In genomic region chr1:51829058-51829457, GRCh38 we compare ENCODE assay signal across 32 cellular contexts. TPM values are rescaled to one million over a fixed set of nuclear protein-coding genes. Genes with fewer than 3 reads are reported as not detected.
A peak's percentile ranks its signal among the peaks of the same experiment; 100 is the strongest.
DNase-seq lines count a peak whose midpoint lies in the region; ATAC-seq and TF ChIP-seq lines count a peak whose summit lies in the region.
"Had no signal": no experiment of that assay in that cellular context is flagged by ENCODE, and none has a peak within 500 bp of the region (broad histone marks: within the 10 kb centered on the region; RNA-seq: fewer than 3 reads in every experiment).

No MANE protein-coding gene starts in this region.

- H3K36me3 ChIP-seq in MG63 = peaks cover 59% of the 10 kb centered on the region
- H3K36me3 ChIP-seq in adrenal gland (replicated peaks in 1 of 2) = peaks cover 0 to 34% of the 10 kb centered on the region in 2 donors
- H3K36me3 ChIP-seq: uterus had no signal

- H3K4me1 ChIP-seq in adrenal gland (replicated peaks in 1 of 2) = no peaks in the 10 kb centered on the region
- H3K4me1 ChIP-seq: esophagus muscularis mucosa, testis, uterus had no signal

- TF ChIP-seq CTCF in retinal pigment epithelial cell (conservative IDR thresholded peaks at IDR 0.05; ENCODE audit: low read depth, low read length) (no peak), adrenal gland (IDR thresholded peaks at IDR 0.05) (no peak)

- DNase-seq in DMS53 (lab: John Stamatoyannopoulos, UW) = peak; percentile 60
- no peak for DNase-seq in DMS53 treated with DMSO at 0.1 percent for 48 hours (lab: John Stamatoyannopoulos, UW; ENCODE audit: unreplicated experiment)
- peak; percentile 21 for DNase-seq in MG63
- peak; percentile 16 for DNase-seq in retinal pigment epithelial cell (ENCODE audit: low read depth)
- no peak for DNase-seq in adrenal gland
- no peak for DNase-seq in germinal center (ENCODE audit: low spot score)
- DNase-seq: activated CD4-positive, alpha-beta memory T cell treated with anti-CD3 and anti-CD28 coated beads, Interleukin-2, amount 10 ng/mL, durations not matched to agents 7 days and 5 days; AML-193; anterior cingulate cortex; CD4-positive, alpha-beta memory T cell; effector memory CD8-positive, alpha-beta T cell; GDM1; H7; hypothalamus; KG1; midbrain; NCI-H1694 treated with DMSO at 0.1 percent for 48 hours; NCI-H446; NCI-H774; stimulated activated naive CD8-positive, alpha-beta T cell treated with anti-CD3 and anti-CD28 coated beads, Interleukin-15, Interleukin-2, amounts not matched to agents 100 U/mL and 50 U/mL, for 24 hours; testis; uterus had no signal

- H3K4me3 ChIP-seq in MG63 (no peak overlapping the region), retinal pigment epithelial cell (ENCODE audit: low read length) (no peak overlapping the region), adrenal gland (no peak overlapping the region)
- H3K4me3 ChIP-seq: cardiac muscle cell, coronary artery, esophagus muscularis mucosa, SK-N-MC, skin epidermis, testis, uterus had no signal

- TF ChIP-seq POLR2A in adrenal gland (IDR thresholded peaks at IDR 0.05) = no peak

- no peak overlapping the region for H3K27ac ChIP-seq in adrenal gland
- H3K27ac ChIP-seq: cardiac muscle cell, coronary artery, esophagus muscularis mucosa, SK-N-MC, skin epidermis, testis, uterus had no signal

- intact Hi-C loops in adrenal gland (cut with DNase I) = no loop called here

- ATAC-seq in esophagus mucosa (peak; percentile 72), HG02973 (IDR thresholded peaks at IDR 0.05; ENCODE audit: unreplicated experiment) (no peak)
- ATAC-seq: activated CD4-positive, CD25-positive, alpha-beta regulatory T cell treated with anti-CD3 and anti-CD28 coated beads, Interleukin-2, amount 50 U/mL, for 24 hours; activated T-helper 17 cell treated with anti-CD3 and anti-CD28 coated beads, Interleukin-2, amount 50 U/mL, for 72 hours; effector memory CD8-positive, alpha-beta T cell; natural killer cell treated with Interleukin-12 subunit alpha and Interleukin-12 subunit beta and Interleukin-15 and Interleukin-18, amount 100 ng/mL, for 72 hours; stimulated activated naive CD8-positive, alpha-beta T cell treated with anti-CD3 and anti-CD28 coated beads, Interleukin-15, Interleukin-2, amounts not matched to agents 100 U/mL and 50 U/mL, for 24 hours had no signal

- no peaks in the 10 kb centered on the region for H3K9me3 ChIP-seq in MG63
- no peaks in the 10 kb centered on the region for H3K9me3 ChIP-seq in adrenal gland (replicated peaks in 1 of 3)
- H3K9me3 ChIP-seq: esophagus muscularis mucosa, testis, uterus had no signal

- H3K27me3 ChIP-seq in MG63 (no peaks in the 10 kb centered on the region), adrenal gland (no peaks in the 10 kb centered on the region)
- H3K27me3 ChIP-seq: cardiac muscle cell, esophagus muscularis mucosa, testis, uterus had no signal

- 91 to 97% (median 96%) methylated on average over 2 of the region's 2 CpGs for WGBS in adrenal gland, 4 donors

RNA-seq across cellular contexts. Expression of gene NRDC, which starts 49.5 kb away (rescaled TPM):
- 85.9 and 113 TPM in 2 replicates for total RNA-seq in MG63 (2014; rRNA removed; shearing (Covaris generic); ENCODE audit: low replicate concordance)
- 94.9 TPM for total RNA-seq in esophagus mucosa
- total RNA-seq in adrenal gland = 100 to 1,000 TPM in 4 of 8 donors, 10 to 100 TPM in 4; 49.5 to 146 (median 98.7) TPM
- 100 to 1,000 TPM; 180 to 373 (median 181) TPM for polyA plus RNA-seq in adrenal gland

Comparison
In these comparisons a context has a peak if more than half of its experiments do, and no peak if none do; other contexts are left out.
1. DNase-seq: peak in DMS53 (single experiment), MG63 (single experiment) and retinal pigment epithelial cell (single experiment); none in DMS53 treated with DMSO at 0.1 percent for 48 hours (single experiment), adrenal gland (0 of 7) and germinal center (single experiment).